1 cellular context compared by ENCODE assay signal in genomic region chr7:26723140-26723539, GRCh38.
TF ChIP-seq lines count a peak whose summit lies in the region.

No MANE protein-coding gene starts in this region.

TF ChIP-seq in H1, 55 proteins besides CTCF, POLR2A, EP300 and RAD21 (continued from another document):
- TF ChIP-seq BRCA1 (IDR thresholded peaks at IDR 0.05; ENCODE audit: low read depth, low read length) (no peak), YY1 (IDR thresholded peaks at IDR 0.05; ENCODE audit: low read depth, low read length) (no peak), SP4 (IDR thresholded peaks at IDR 0.05; ENCODE audit: low read length) (no peak), HDAC2 (IDR thresholded peaks at IDR 0.05; ENCODE audit: borderline replicate concordance in 1 of 2, low read depth in 2 of 2, low read length in 2 of 2) (no peak), GABPA (IDR thresholded peaks at IDR 0.05; ENCODE audit: borderline replicate concordance, insufficient read depth, low read length) (no peak), TEAD4 (IDR thresholded peaks at IDR 0.05; ENCODE audit: low read depth, low read length) (peak; percentile 56; the same call in 1 of the 2 replicates)
